1 cellular context compared by ENCODE assay signal in the genomic region with DNA sequence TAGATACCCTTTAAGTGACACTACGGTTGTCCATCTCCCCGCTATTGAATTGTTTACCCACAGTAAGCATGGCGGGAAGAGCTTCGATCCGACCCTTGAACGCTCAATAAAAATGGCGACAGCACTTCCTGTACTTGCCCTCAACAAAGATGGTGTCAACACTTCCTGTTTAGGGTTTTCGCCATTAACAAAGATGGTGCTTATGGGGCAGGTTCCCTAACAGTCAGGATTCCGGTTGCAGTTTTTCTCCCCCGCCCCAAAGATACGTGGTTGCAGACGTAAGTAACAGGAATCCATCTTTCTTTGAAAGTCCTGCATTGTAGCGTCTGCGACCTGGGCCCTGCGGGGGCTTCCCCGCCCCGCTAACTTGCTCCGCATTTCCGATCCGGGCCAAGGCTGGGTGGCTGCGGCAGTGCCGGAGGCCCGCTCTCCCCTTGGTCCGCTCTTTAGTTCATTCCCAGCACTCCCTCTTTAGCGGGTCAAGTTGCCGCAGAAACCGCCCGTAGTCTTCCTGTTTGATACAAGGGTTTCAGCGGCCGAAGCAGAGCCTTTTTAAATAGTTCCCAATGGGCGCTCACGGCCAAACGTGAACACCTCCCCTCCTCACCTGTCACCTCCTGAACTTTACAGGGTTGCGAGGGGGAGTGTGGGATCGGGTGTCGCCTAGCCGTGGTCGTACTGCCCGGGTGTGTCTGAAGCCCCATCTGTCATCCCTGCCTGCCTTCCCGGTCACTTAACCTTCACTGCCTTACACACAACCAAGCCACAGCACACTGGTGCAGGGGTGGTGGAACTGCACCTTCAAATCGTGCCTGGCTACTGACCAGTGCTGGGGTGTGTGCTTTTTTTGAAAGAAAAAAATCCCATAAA.
TF ChIP-seq lines count a peak whose summit lies in the region.

Gene CRADD, plus strand, starts transcription at position 181 of the 870 bp plus-strand sequence.

TF ChIP-seq in K562, 482 proteins besides CTCF, POLR2A, EP300 and RAD21 (continued from another document and continues in another):
- TF ChIP-seq PRDM10 (IDR thresholded peaks at IDR 0.05; ENCODE audit: partially characterized antibody) (peak; percentile 59), BRCA1 (IDR thresholded peaks at IDR 0.05) (no peak), BRCA1 (CRISPR knock-in tag; IDR thresholded peaks at IDR 0.05) (no peak), POLR2B (IDR thresholded peaks at IDR 0.05; ENCODE audit: low read depth, partially characterized antibody) (peak; percentile 67), GABPB1 (CRISPR knock-in tag; IDR thresholded peaks at IDR 0.05) (peak; percentile 94), CXXC5 (CRISPR knock-in tag; IDR thresholded peaks at IDR 0.05) (peak; percentile 85), MAFK (IDR thresholded peaks at IDR 0.05; ENCODE audit: low read length) (no peak), PHF8 (IDR thresholded peaks at IDR 0.05; ENCODE audit: borderline replicate concordance, low read length) (peak; percentile 94), ZNF134 (CRISPR knock-in tag; conservative IDR thresholded peaks at IDR 0.05) (0 out of 2 replicates have a peak, but pooled peaks have one; percentile 12), NFYB (IDR thresholded peaks at IDR 0.05; ENCODE audit: extremely low read depth, insufficient read length) (no peak), ZFP36 (IDR thresholded peaks at IDR 0.05; ENCODE audit: low read depth, low read length, partially characterized antibody) (peak; percentile 5), ETV1 (tag; conservative IDR thresholded peaks at IDR 0.05; ENCODE audit: low read depth) (peak; percentile 95), EHMT2 (IDR thresholded peaks at IDR 0.05) (peak; percentile 87), SAP30 (IDR thresholded peaks at IDR 0.05; ENCODE audit: borderline replicate concordance, insufficient read depth, low read depth, low read length, poor library complexity, severe bottlenecking) (peak; percentile 83), MXI1 (IDR thresholded peaks at IDR 0.05; ENCODE audit: low read depth, low read length) (no peak), ZNF431 (CRISPR knock-in tag; IDR thresholded peaks at IDR 0.05) (peak; percentile 51; the same call in 1 of the 2 replicates), MYNN (IDR thresholded peaks at IDR 0.05) (0 out of 2 replicates have a peak, but pooled peaks have one; percentile 7), MYNN (CRISPR knock-in tag; IDR thresholded peaks at IDR 0.05) (no peak), PCBP1 (IDR thresholded peaks at IDR 0.05; ENCODE audit: low read depth, low read length, poor library complexity, severe bottlenecking) (no peak), MTA1 (IDR thresholded peaks at IDR 0.05; ENCODE audit: borderline replicate concordance) (peak; percentile 58), ZNF583 (CRISPR knock-in tag; IDR thresholded peaks at IDR 0.05) (peak; percentile 67; the same call in 1 of the 2 replicates), FOXM1 (IDR thresholded peaks at IDR 0.05; ENCODE audit: low read depth) (peak; percentile 19), FOXM1 (CRISPR knock-in tag; IDR thresholded peaks at IDR 0.05; ENCODE audit: low read depth) (0 out of 2 replicates have a peak, but pooled peaks have one; percentile 51), SRSF9 (IDR thresholded peaks at IDR 0.05; ENCODE audit: borderline replicate concordance, low read depth, low read length) (no peak), CC2D1A (IDR thresholded peaks at IDR 0.05) (peak; percentile 98), POLR2AphosphoS2 (IDR thresholded peaks at IDR 0.05; ENCODE audit: low read length) (no peak), EP400 (IDR thresholded peaks at IDR 0.05) (peak; percentile 77), JUND (IDR thresholded peaks at IDR 0.05; ENCODE audit: borderline replicate concordance, low read depth, low read length) (peak; percentile 53; the same call in 1 of the 2 replicates), JUND (tag; IDR thresholded peaks at IDR 0.05; ENCODE audit: borderline replicate concordance, low read depth, low read length) (no peak; the same call in 2 of the 3 replicates), KLF1 (tag; IDR thresholded peaks at IDR 0.05) (peak; percentile 30; the same call in 1 of the 2 replicates), ZBTB8A (IDR thresholded peaks at IDR 0.05; ENCODE audit: partially characterized antibody) (peak; percentile 47), SRF (CRISPR knock-in tag; IDR thresholded peaks at IDR 0.05) (peak in 1 of 2 experiments; percentile 20; a peak in 2 of 4 replicates), FOXA3 (CRISPR knock-in tag; conservative IDR thresholded peaks at IDR 0.05 in 1 of 2, IDR thresholded peaks at IDR 0.05 in 1 of 2) (0 out of 4 replicates have a peak, but pooled peaks of 1 of the 2 experiments have one; percentile 30), ZNF165 (CRISPR knock-in tag; IDR thresholded peaks at IDR 0.05; ENCODE audit: borderline replicate concordance) (no peak), SIN3A (IDR thresholded peaks at IDR 0.05; ENCODE audit: borderline replicate concordance in 2 of 2, control insufficient read depth in 1 of 2, low read depth in 2 of 2, low read length in 2 of 2) (peak; percentile 41 to 76; a peak in 3 of 4 replicates)
- TF ChIP-seq, protein P1, sequence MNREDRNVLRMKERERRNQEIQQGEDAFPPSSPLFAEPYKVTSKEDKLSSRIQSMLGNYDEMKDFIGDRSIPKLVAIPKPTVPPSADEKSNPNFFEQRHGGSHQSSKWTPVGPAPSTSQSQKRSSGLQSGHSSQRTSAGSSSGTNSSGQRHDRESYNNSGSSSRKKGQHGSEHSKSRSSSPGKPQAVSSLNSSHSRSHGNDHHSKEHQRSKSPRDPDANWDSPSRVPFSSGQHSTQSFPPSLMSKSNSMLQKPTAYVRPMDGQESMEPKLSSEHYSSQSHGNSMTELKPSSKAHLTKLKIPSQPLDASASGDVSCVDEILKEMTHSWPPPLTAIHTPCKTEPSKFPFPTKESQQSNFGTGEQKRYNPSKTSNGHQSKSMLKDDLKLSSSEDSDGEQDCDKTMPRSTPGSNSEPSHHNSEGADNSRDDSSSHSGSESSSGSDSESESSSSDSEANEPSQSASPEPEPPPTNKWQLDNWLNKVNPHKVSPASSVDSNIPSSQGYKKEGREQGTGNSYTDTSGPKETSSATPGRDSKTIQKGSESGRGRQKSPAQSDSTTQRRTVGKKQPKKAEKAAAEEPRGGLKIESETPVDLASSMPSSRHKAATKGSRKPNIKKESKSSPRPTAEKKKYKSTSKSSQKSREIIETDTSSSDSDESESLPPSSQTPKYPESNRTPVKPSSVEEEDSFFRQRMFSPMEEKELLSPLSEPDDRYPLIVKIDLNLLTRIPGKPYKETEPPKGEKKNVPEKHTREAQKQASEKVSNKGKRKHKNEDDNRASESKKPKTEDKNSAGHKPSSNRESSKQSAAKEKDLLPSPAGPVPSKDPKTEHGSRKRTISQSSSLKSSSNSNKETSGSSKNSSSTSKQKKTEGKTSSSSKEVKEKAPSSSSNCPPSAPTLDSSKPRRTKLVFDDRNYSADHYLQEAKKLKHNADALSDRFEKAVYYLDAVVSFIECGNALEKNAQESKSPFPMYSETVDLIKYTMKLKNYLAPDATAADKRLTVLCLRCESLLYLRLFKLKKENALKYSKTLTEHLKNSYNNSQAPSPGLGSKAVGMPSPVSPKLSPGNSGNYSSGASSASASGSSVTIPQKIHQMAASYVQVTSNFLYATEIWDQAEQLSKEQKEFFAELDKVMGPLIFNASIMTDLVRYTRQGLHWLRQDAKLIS (CRISPR knock-in tag; IDR thresholded peaks at IDR 0.05) = peak; percentile 86
- TF ChIP-seq, protein P2, sequence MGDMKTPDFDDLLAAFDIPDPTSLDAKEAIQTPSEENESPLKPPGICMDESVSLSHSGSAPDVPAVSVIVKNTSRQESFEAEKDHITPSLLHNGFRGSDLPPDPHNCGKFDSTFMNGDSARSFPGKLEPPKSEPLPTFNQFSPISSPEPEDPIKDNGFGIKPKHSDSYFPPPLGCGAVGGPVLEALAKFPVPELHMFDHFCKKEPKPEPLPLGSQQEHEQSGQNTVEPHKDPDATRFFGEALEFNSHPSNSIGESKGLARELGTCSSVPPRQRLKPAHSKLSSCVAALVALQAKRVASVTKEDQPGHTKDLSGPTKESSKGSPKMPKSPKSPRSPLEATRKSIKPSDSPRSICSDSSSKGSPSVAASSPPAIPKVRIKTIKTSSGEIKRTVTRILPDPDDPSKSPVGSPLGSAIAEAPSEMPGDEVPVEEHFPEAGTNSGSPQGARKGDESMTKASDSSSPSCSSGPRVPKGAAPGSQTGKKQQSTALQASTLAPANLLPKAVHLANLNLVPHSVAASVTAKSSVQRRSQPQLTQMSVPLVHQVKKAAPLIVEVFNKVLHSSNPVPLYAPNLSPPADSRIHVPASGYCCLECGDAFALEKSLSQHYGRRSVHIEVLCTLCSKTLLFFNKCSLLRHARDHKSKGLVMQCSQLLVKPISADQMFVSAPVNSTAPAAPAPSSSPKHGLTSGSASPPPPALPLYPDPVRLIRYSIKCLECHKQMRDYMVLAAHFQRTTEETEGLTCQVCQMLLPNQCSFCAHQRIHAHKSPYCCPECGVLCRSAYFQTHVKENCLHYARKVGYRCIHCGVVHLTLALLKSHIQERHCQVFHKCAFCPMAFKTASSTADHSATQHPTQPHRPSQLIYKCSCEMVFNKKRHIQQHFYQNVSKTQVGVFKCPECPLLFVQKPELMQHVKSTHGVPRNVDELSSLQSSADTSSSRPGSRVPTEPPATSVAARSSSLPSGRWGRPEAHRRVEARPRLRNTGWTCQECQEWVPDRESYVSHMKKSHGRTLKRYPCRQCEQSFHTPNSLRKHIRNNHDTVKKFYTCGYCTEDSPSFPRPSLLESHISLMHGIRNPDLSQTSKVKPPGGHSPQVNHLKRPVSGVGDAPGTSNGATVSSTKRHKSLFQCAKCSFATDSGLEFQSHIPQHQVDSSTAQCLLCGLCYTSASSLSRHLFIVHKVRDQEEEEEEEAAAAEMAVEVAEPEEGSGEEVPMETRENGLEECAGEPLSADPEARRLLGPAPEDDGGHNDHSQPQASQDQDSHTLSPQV (IDR thresholded peaks at IDR 0.05) = peak; percentile 80
- TF ChIP-seq, protein P3, sequence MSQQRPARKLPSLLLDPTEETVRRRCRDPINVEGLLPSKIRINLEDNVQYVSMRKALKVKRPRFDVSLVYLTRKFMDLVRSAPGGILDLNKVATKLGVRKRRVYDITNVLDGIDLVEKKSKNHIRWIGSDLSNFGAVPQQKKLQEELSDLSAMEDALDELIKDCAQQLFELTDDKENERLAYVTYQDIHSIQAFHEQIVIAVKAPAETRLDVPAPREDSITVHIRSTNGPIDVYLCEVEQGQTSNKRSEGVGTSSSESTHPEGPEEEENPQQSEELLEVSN (IDR thresholded peaks at IDR 0.05; ENCODE audit: borderline replicate concordance in 1 of 2, extremely low read depth in 1 of 2, insufficient read depth in 1 of 2, insufficient read length in 1 of 2, low read depth in 1 of 2, low read length in 1 of 2, poor library complexity in 1 of 2, severe bottlenecking in 1 of 2) = peak; percentile 29 to 44
- TF ChIP-seq, protein P4, sequence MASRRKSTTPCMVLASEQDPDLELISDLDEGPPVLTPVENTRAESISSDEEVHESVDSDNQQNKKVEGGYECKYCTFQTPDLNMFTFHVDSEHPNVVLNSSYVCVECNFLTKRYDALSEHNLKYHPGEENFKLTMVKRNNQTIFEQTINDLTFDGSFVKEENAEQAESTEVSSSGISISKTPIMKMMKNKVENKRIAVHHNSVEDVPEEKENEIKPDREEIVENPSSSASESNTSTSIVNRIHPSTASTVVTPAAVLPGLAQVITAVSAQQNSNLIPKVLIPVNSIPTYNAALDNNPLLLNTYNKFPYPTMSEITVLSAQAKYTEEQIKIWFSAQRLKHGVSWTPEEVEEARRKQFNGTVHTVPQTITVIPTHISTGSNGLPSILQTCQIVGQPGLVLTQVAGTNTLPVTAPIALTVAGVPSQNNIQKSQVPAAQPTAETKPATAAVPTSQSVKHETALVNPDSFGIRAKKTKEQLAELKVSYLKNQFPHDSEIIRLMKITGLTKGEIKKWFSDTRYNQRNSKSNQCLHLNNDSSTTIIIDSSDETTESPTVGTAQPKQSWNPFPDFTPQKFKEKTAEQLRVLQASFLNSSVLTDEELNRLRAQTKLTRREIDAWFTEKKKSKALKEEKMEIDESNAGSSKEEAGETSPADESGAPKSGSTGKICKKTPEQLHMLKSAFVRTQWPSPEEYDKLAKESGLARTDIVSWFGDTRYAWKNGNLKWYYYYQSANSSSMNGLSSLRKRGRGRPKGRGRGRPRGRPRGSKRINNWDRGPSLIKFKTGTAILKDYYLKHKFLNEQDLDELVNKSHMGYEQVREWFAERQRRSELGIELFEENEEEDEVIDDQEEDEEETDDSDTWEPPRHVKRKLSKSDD (conservative IDR thresholded peaks at IDR 0.05; ENCODE audit: low read length) = peak; percentile 94
- TF ChIP-seq, protein P5, sequence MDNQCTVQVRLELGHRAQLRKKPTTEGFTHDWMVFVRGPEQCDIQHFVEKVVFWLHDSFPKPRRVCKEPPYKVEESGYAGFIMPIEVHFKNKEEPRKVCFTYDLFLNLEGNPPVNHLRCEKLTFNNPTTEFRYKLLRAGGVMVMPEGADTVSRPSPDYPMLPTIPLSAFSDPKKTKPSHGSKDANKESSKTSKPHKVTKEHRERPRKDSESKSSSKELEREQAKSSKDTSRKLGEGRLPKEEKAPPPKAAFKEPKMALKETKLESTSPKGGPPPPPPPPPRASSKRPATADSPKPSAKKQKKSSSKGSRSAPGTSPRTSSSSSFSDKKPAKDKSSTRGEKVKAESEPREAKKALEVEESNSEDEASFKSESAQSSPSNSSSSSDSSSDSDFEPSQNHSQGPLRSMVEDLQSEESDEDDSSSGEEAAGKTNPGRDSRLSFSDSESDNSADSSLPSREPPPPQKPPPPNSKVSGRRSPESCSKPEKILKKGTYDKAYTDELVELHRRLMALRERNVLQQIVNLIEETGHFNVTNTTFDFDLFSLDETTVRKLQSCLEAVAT (IDR thresholded peaks at IDR 0.05) = peak in 1 of 2 experiments; percentile 84; a peak in 1 of 4 replicates
